ENCODE assay signal across 17 cellular contexts in the genomic region with DNA sequence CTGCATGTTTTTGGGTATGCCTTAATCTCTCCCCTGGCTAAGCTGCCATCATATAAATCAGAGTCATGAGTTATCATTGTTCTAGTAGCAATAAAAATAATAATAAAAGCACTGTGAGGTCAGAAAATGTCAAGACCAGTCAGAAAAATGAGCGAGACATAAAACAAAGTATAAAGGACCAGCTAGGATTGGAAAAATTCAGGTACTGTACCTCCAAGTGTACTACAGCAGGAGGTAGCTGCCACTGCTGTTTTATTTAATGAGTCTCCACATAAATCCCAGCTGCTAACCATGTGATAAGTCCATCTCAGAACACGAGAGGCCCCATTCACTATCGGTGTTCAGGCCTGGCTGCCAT.
A peak's percentile ranks its signal among the peaks of the same experiment; 100 is the strongest.
DNase-seq lines count a peak whose midpoint lies in the region; ATAC-seq and TF ChIP-seq lines count a peak whose summit lies in the region.
"Had no signal": no experiment of that assay in that cellular context is flagged by ENCODE, and none has a peak within 500 bp of the region (broad histone marks: within the 10 kb centered on the region; RNA-seq: fewer than 3 reads in every experiment).

No MANE protein-coding gene starts in this region.

- peak overlapping the region; percentile 24 for H3K4me2 ChIP-seq in Loucy (ENCODE audit: low read depth, low read length, poor library complexity, severe bottlenecking)
- H3K4me2 ChIP-seq: PC-9 had no signal

- ATAC-seq in SK-N-SH treated with all-trans-retinoic acid at 6 μM for 48 hours = peak; percentile 68
- ATAC-seq in HG02852 (IDR thresholded peaks at IDR 0.05; ENCODE audit: unreplicated experiment) = no peak

- H3K4me3 ChIP-seq in Loucy (ENCODE audit: low read length, poor library complexity, severe bottlenecking) = no peak overlapping the region
- H3K4me3 ChIP-seq: PC-9 had no signal

- H2AFZ ChIP-seq in Loucy (ENCODE audit: low read length) = no peak overlapping the region
- H2AFZ ChIP-seq: PC-9 had no signal

- H4K20me1 ChIP-seq in Loucy (ENCODE audit: insufficient read depth, low read length, poor library complexity, severe bottlenecking) = no peaks in the 10 kb centered on the region

- peak; percentile 49 for DNase-seq in DMS 273 (lab: John Stamatoyannopoulos, UW; ENCODE audit: unreplicated experiment)
- DNase-seq in DMS 273 treated with DMSO at 0.1 percent for 48 hours (lab: John Stamatoyannopoulos, UW) = no peak
- peak; percentile 60 for DNase-seq in left kidney (ENCODE audit: low read depth, low spot score)
- no peak for DNase-seq in NCI-H226
- DNase-seq in NK-92 (lab: John Stamatoyannopoulos, UW; ENCODE audit: unreplicated experiment) = no peak
- DNase-seq: AML-193, COR-L47, DMS153, GDM1, H9, NCI-H1092 treated with DMSO at 0.1 percent for 48 hours, NCI-H1694, NCI-H2107, PC-9 had no signal

- H3K9me3 ChIP-seq in Loucy (ENCODE audit: insufficient read depth, low read depth, low read length) = no peaks in the 10 kb centered on the region

- H3F3A ChIP-seq in Loucy (ENCODE audit: low read depth) = no peaks in the 10 kb centered on the region

- no peaks in the 10 kb centered on the region for H3K9me2 ChIP-seq in Loucy (replicated peaks; ENCODE audit: low read depth, low read length)

- no peaks in the 10 kb centered on the region for H3K27me3 ChIP-seq in Loucy (ENCODE audit: insufficient read depth, low read length, poor library complexity, severe bottlenecking)

- no peaks in the 10 kb centered on the region for H3K79me2 ChIP-seq in Loucy (ENCODE audit: insufficient read depth, low read length)

- no peak overlapping the region for H3K9ac ChIP-seq in Loucy (ENCODE audit: low read depth, low read length, poor library complexity, severe bottlenecking)

- no peak for TF ChIP-seq CTCF in Loucy (conservative IDR thresholded peaks at IDR 0.05; ENCODE audit: low read length)

- H3K4me1 ChIP-seq in Loucy (ENCODE audit: insufficient read depth, low read length, poor library complexity, severe bottlenecking) = peaks cover 13% of the 10 kb centered on the region

- H3K36me3 ChIP-seq in Loucy (ENCODE audit: insufficient read depth, low read length) = no peaks in the 10 kb centered on the region

TF ChIP-seq in SK-N-SH treated with all-trans-retinoic acid at 6 μM for 48 hours, 23 proteins besides CTCF, POLR2A, EP300 and RAD21:
- TF ChIP-seq ZC3H10 (CRISPR knock-in tag; IDR thresholded peaks at IDR 0.05) (peak; percentile 57; the same call in 1 of the 2 replicates), SNAI2 (CRISPR knock-in tag; IDR thresholded peaks at IDR 0.05) (no peak), ISL1 (CRISPR knock-in tag; IDR thresholded peaks at IDR 0.05) (peak; percentile 53; the same call in 1 of the 2 replicates)
- TF ChIP-seq, protein P1, sequence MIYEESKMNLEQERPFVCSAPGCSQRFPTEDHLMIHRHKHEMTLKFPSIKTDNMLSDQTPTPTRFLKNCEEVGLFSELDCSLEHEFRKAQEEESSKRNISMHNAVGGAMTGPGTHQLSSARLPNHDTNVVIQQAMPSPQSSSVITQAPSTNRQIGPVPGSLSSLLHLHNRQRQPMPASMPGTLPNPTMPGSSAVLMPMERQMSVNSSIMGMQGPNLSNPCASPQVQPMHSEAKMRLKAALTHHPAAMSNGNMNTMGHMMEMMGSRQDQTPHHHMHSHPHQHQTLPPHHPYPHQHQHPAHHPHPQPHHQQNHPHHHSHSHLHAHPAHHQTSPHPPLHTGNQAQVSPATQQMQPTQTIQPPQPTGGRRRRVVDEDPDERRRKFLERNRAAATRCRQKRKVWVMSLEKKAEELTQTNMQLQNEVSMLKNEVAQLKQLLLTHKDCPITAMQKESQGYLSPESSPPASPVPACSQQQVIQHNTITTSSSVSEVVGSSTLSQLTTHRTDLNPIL (CRISPR knock-in tag; IDR thresholded peaks at IDR 0.05; ENCODE audit: low read depth) = no peak
- TF ChIP-seq, protein P2, sequence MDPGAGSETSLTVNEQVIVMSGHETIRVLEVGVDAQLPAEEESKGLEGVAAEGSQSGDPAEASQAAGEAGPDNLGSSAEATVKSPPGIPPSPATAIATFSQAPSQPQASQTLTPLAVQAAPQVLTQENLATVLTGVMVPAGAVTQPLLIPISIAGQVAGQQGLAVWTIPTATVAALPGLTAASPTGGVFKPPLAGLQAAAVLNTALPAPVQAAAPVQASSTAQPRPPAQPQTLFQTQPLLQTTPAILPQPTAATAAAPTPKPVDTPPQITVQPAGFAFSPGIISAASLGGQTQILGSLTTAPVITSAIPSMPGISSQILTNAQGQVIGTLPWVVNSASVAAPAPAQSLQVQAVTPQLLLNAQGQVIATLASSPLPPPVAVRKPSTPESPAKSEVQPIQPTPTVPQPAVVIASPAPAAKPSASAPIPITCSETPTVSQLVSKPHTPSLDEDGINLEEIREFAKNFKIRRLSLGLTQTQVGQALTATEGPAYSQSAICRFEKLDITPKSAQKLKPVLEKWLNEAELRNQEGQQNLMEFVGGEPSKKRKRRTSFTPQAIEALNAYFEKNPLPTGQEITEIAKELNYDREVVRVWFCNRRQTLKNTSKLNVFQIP (CRISPR knock-in tag; IDR thresholded peaks at IDR 0.05; ENCODE audit: borderline replicate concordance, low read depth) = no peak
TF ChIP-seq in SK-N-SH treated with all-trans-retinoic acid at 6 μM for 48 hours: peak in this region for 2.

Comparison
In these comparisons a context has a peak if more than half of its experiments do, and no peak if none do; other contexts are left out.
1. DNase-seq: peak in DMS 273 (single experiment) and left kidney (single experiment); none in DMS 273 treated with DMSO at 0.1 percent for 48 hours (single experiment), NCI-H226 (single experiment) and NK-92 (single experiment).